Comparison of ENCODE assay signal across 1 cellular context in the genomic region with DNA sequence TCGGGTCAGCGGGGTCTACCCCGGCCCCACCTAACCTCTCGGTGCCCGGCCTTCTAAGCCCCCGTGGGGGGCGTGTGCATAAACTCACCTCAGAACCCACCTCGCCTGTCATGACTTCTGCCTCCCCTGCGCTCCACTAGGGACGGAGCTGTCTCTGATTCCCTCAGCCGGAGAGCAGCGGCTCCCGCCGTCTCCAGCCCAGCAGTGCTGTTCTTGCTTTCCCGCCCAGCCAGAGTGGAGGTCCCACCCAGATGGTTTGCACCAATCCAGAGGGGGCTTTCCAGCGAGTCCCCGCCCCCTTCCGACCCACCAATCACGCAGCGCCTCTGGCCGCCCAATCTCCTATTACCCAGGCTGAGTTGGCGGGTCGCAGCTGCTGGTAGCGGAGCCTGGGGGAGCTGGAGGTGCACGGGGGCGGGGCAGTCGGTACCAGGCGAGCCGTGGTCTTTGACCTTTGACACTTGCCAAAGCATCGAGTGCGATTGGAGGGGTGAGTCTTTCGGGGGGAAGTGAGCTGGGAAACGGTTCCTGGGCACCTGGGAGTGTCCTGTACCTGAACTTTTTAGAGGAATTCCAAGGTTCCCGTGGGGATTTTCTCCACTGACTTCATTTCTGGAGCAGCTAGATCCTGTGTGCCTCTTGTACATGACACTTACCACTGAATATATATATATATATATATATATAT.
TF ChIP-seq lines count a peak whose summit lies in the region.

A gene (minus strand): TSS at position 220 of the 688 bp plus-strand sequence. CDS start 108 bp downstream, at position 112.

TF ChIP-seq in HepG2, 621 proteins besides CTCF, POLR2A, EP300 and RAD21 (continued from another document and continues in another):
- TF ChIP-seq, protein P1, sequence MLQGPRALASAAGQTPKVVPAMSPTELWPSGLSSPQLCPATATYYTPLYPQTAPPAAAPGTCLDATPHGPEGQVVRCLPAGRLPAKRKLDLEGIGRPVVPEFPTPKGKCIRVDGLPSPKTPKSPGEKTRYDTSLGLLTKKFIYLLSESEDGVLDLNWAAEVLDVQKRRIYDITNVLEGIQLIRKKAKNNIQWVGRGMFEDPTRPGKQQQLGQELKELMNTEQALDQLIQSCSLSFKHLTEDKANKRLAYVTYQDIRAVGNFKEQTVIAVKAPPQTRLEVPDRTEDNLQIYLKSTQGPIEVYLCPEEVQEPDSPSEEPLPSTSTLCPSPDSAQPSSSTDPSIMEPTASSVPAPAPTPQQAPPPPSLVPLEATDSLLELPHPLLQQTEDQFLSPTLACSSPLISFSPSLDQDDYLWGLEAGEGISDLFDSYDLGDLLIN (CRISPR knock-in tag; IDR thresholded peaks at IDR 0.05; ENCODE audit: borderline replicate concordance), result no peak; the same call in 1 of the 2 replicates
- TF ChIP-seq ZNF367 (CRISPR knock-in tag; IDR thresholded peaks at IDR 0.05; ENCODE audit: borderline replicate concordance) (no peak), YEATS4 (CRISPR knock-in tag; IDR thresholded peaks at IDR 0.05; ENCODE audit: borderline replicate concordance) (no peak), SAFB2 (CRISPR knock-in tag; IDR thresholded peaks at IDR 0.05; ENCODE audit: borderline replicate concordance, low read depth) (no peak), ZSCAN12 (CRISPR knock-in tag; IDR thresholded peaks at IDR 0.05) (no peak), TEAD3 (CRISPR knock-in tag; optimal IDR thresholded peaks at IDR 0.05; ENCODE audit: borderline replicate concordance) (peak; percentile 47), ZEB1 (IDR thresholded peaks at IDR 0.05; ENCODE audit: insufficient replicate concordance, low read depth) (no peak), ZBTB38 (CRISPR knock-in tag; IDR thresholded peaks at IDR 0.05) (no peak), POLR2AphosphoS2 (IDR thresholded peaks at IDR 0.05; ENCODE audit: low read depth, low read length) (no peak), CCAR2 (optimal IDR thresholded peaks at IDR 0.05; ENCODE audit: low read depth, low read length) (no peak), PCBP1 (IDR thresholded peaks at IDR 0.05; ENCODE audit: borderline replicate concordance, low read depth, low read length) (peak; percentile 85; the same call in 1 of the 2 replicates), ZNF577 (CRISPR knock-in tag; IDR thresholded peaks at IDR 0.05; ENCODE audit: borderline replicate concordance, low read depth) (no peak), MEF2D (CRISPR knock-in tag; IDR thresholded peaks at IDR 0.05) (no peak), KDM2A (CRISPR knock-in tag; IDR thresholded peaks at IDR 0.05; ENCODE audit: borderline replicate concordance, low read depth) (no peak; the same call in 1 of the 2 replicates), GABPA (IDR thresholded peaks at IDR 0.05; ENCODE audit: low read depth, low read length) (peak; percentile 43), GABPA (CRISPR knock-in tag; IDR thresholded peaks at IDR 0.05; ENCODE audit: low read depth) (peak; percentile 74), ZNF816 (CRISPR knock-in tag; IDR thresholded peaks at IDR 0.05; ENCODE audit: borderline replicate concordance) (no peak), ZNF768 (CRISPR knock-in tag; IDR thresholded peaks at IDR 0.05) (no peak), SOX6 (IDR thresholded peaks at IDR 0.05) (no peak), SOX6 (CRISPR knock-in tag; IDR thresholded peaks at IDR 0.05) (no peak), MAFG (CRISPR knock-in tag; IDR thresholded peaks at IDR 0.05) (no peak), ATF7-NPFF (CRISPR knock-in tag; IDR thresholded peaks at IDR 0.05; ENCODE audit: low read depth) (peak; percentile 33; the same call in 1 of the 2 replicates), ZNF446 (CRISPR knock-in tag; IDR thresholded peaks at IDR 0.05) (no peak), ZNF432 (CRISPR knock-in tag; IDR thresholded peaks at IDR 0.05; ENCODE audit: borderline replicate concordance) (no peak), ZNF644 (CRISPR knock-in tag; IDR thresholded peaks at IDR 0.05; ENCODE audit: low read depth) (no peak), ZNF225 (CRISPR knock-in tag; IDR thresholded peaks at IDR 0.05) (no peak), GATAD2A (CRISPR knock-in tag; IDR thresholded peaks at IDR 0.05) (peak; percentile 19; the same call in 1 of the 2 replicates), PTBP1 (IDR thresholded peaks at IDR 0.05; ENCODE audit: low read depth, low read length, poor library complexity, severe bottlenecking) (no peak), JARID2 (CRISPR knock-in tag; IDR thresholded peaks at IDR 0.05; ENCODE audit: insufficient replicate concordance) (no peak), HNRNPL (IDR thresholded peaks at IDR 0.05; ENCODE audit: low read depth, low read length) (0 out of 2 replicates have a peak, but pooled peaks have one; percentile 34), FOXM1 (CRISPR knock-in tag; IDR thresholded peaks at IDR 0.05) (no peak), RARG (CRISPR knock-in tag; IDR thresholded peaks at IDR 0.05; ENCODE audit: low read depth) (no peak), RAD51 (IDR thresholded peaks at IDR 0.05; ENCODE audit: borderline replicate concordance) (no peak), HOXA7 (CRISPR knock-in tag; IDR thresholded peaks at IDR 0.05) (no peak), ZNF383 (CRISPR knock-in tag; IDR thresholded peaks at IDR 0.05; ENCODE audit: borderline replicate concordance) (no peak), ZSCAN9 (CRISPR knock-in tag; IDR thresholded peaks at IDR 0.05; ENCODE audit: borderline replicate concordance) (no peak), GZF1 (CRISPR knock-in tag; IDR thresholded peaks at IDR 0.05) (no peak), HDAC2 (CRISPR knock-in tag; IDR thresholded peaks at IDR 0.05) (peak; percentile 43; the same call in 1 of the 2 replicates), ZNF75D (CRISPR knock-in tag; IDR thresholded peaks at IDR 0.05; ENCODE audit: borderline replicate concordance) (no peak), RFXANK (CRISPR knock-in tag; IDR thresholded peaks at IDR 0.05) (no peak), PHF8 (CRISPR knock-in tag; IDR thresholded peaks at IDR 0.05) (peak; percentile 67), NRL (CRISPR knock-in tag; IDR thresholded peaks at IDR 0.05; ENCODE audit: borderline replicate concordance) (no peak), RFXAP (CRISPR knock-in tag; IDR thresholded peaks at IDR 0.05; ENCODE audit: borderline replicate concordance) (0 out of 2 replicates have a peak, but pooled peaks have one; percentile 20)
- TF ChIP-seq, protein P2, sequence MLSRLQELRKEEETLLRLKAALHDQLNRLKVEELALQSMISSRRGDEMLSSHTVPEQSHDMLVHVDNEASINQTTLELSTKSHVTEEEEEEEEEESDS (CRISPR knock-in tag; IDR thresholded peaks at IDR 0.05; ENCODE audit: borderline replicate concordance), result 0 out of 2 replicates have a peak, but pooled peaks have one; percentile 69
- TF ChIP-seq, protein P3, sequence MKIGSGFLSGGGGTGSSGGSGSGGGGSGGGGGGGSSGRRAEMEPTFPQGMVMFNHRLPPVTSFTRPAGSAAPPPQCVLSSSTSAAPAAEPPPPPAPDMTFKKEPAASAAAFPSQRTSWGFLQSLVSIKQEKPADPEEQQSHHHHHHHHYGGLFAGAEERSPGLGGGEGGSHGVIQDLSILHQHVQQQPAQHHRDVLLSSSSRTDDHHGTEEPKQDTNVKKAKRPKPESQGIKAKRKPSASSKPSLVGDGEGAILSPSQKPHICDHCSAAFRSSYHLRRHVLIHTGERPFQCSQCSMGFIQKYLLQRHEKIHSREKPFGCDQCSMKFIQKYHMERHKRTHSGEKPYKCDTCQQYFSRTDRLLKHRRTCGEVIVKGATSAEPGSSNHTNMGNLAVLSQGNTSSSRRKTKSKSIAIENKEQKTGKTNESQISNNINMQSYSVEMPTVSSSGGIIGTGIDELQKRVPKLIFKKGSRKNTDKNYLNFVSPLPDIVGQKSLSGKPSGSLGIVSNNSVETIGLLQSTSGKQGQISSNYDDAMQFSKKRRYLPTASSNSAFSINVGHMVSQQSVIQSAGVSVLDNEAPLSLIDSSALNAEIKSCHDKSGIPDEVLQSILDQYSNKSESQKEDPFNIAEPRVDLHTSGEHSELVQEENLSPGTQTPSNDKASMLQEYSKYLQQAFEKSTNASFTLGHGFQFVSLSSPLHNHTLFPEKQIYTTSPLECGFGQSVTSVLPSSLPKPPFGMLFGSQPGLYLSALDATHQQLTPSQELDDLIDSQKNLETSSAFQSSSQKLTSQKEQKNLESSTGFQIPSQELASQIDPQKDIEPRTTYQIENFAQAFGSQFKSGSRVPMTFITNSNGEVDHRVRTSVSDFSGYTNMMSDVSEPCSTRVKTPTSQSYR (CRISPR knock-in tag; IDR thresholded peaks at IDR 0.05; ENCODE audit: borderline replicate concordance), result no peak; the same call in 1 of the 2 replicates
- TF ChIP-seq, protein P4, sequence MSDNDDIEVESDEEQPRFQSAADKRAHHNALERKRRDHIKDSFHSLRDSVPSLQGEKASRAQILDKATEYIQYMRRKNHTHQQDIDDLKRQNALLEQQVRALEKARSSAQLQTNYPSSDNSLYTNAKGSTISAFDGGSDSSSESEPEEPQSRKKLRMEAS (IDR thresholded peaks at IDR 0.05), result peak; percentile 54
- TF ChIP-seq, protein P5, sequence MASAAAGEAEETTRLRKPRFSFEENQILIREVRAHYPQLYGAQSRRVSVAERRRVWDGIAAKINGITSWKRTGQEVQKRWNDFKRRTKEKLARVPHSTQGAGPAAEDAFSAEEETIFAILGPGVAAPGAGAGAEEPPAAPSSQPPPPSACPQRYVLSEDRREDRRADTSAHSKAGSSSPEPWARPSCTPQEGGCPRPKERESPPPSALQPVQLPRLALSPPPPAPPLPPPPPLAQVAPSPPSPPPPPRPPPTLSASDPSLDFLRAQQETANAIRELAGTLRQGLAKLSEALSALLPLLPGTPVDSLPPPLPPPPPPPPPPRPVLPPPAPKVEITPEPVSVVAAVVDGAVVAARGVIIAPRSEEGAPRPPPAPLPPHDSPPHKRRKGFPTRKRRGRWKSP (CRISPR knock-in tag; IDR thresholded peaks at IDR 0.05), result 0 out of 2 replicates have a peak, but pooled peaks have one; percentile 8
- TF ChIP-seq, protein P6, sequence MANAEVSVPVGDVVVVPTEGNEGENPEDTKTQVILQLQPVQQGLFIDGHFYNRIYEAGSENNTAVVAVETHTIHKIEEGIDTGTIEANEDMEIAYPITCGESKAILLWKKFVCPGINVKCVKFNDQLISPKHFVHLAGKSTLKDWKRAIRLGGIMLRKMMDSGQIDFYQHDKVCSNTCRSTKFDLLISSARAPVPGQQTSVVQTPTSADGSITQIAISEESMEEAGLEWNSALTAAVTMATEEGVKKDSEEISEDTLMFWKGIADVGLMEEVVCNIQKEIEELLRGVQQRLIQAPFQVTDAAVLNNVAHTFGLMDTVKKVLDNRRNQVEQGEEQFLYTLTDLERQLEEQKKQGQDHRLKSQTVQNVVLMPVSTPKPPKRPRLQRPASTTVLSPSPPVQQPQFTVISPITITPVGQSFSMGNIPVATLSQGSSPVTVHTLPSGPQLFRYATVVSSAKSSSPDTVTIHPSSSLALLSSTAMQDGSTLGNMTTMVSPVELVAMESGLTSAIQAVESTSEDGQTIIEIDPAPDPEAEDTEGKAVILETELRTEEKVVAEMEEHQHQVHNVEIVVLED (CRISPR knock-in tag; IDR thresholded peaks at IDR 0.05; ENCODE audit: borderline replicate concordance), result no peak
- TF ChIP-seq, protein P7, sequence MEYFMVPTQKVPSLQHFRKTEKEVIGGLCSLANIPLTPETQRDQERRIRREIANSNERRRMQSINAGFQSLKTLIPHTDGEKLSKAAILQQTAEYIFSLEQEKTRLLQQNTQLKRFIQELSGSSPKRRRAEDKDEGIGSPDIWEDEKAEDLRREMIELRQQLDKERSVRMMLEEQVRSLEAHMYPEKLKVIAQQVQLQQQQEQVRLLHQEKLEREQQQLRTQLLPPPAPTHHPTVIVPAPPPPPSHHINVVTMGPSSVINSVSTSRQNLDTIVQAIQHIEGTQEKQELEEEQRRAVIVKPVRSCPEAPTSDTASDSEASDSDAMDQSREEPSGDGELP (IDR thresholded peaks at IDR 0.05; ENCODE audit: borderline replicate concordance, low read depth), result peak; percentile 74; the same call in 1 of the 2 replicates
- TF ChIP-seq, protein P8, sequence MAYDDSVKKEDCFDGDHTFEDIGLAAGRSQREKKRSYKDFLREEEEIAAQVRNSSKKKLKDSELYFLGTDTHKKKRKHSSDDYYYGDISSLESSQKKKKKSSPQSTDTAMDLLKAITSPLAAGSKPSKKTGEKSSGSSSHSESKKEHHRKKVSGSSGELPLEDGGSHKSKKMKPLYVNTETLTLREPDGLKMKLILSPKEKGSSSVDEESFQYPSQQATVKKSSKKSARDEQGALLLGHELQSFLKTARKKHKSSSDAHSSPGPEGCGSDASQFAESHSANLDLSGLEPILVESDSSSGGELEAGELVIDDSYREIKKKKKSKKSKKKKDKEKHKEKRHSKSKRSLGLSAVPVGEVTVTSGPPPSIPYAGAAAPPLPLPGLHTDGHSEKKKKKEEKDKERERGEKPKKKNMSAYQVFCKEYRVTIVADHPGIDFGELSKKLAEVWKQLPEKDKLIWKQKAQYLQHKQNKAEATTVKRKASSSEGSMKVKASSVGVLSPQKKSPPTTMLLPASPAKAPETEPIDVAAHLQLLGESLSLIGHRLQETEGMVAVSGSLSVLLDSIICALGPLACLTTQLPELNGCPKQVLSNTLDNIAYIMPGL (CRISPR knock-in tag; IDR thresholded peaks at IDR 0.05; ENCODE audit: borderline replicate concordance in 1 of 2, low read depth in 1 of 2), result peak; percentile 34 to 46; a peak in 2 of 4 replicates
- TF ChIP-seq, protein P9, sequence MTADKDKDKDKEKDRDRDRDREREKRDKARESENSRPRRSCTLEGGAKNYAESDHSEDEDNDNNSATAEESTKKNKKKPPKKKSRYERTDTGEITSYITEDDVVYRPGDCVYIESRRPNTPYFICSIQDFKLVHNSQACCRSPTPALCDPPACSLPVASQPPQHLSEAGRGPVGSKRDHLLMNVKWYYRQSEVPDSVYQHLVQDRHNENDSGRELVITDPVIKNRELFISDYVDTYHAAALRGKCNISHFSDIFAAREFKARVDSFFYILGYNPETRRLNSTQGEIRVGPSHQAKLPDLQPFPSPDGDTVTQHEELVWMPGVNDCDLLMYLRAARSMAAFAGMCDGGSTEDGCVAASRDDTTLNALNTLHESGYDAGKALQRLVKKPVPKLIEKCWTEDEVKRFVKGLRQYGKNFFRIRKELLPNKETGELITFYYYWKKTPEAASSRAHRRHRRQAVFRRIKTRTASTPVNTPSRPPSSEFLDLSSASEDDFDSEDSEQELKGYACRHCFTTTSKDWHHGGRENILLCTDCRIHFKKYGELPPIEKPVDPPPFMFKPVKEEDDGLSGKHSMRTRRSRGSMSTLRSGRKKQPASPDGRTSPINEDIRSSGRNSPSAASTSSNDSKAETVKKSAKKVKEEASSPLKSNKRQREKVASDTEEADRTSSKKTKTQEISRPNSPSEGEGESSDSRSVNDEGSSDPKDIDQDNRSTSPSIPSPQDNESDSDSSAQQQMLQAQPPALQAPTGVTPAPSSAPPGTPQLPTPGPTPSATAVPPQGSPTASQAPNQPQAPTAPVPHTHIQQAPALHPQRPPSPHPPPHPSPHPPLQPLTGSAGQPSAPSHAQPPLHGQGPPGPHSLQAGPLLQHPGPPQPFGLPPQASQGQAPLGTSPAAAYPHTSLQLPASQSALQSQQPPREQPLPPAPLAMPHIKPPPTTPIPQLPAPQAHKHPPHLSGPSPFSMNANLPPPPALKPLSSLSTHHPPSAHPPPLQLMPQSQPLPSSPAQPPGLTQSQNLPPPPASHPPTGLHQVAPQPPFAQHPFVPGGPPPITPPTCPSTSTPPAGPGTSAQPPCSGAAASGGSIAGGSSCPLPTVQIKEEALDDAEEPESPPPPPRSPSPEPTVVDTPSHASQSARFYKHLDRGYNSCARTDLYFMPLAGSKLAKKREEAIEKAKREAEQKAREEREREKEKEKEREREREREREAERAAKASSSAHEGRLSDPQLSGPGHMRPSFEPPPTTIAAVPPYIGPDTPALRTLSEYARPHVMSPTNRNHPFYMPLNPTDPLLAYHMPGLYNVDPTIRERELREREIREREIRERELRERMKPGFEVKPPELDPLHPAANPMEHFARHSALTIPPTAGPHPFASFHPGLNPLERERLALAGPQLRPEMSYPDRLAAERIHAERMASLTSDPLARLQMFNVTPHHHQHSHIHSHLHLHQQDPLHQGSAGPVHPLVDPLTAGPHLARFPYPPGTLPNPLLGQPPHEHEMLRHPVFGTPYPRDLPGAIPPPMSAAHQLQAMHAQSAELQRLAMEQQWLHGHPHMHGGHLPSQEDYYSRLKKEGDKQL (CRISPR knock-in tag; IDR thresholded peaks at IDR 0.05; ENCODE audit: low read depth), result no peak
